8 cellular contexts compared by ENCODE assay signal in the genomic region with DNA sequence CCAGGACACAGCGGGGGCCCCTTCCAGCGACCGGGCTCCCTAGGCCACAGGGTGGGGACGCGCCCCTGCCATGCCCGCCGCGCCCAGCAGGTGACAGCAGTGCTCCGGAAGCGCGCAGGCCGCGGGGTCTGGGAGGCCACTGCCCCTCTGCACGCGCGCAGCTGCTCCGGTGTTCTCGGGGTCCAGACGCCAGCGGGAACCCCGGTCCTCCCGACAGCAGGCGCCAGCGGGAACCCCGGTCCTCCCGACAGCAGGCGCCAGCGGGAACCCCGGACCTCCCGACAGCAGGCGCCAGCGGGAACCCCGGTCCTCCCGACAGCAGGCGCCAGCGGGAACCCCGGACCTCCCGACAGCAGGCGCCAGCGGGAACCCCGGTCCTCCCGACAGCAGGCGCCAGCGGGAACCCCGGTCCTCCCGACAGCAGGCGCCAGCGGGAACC. TPM values are rescaled to one million over a fixed set of nuclear protein-coding genes. Genes with fewer than 3 reads are reported as not detected.
DNase-seq lines count a peak whose midpoint lies in the region; ATAC-seq, FAIRE-seq and TF ChIP-seq lines count a peak whose summit lies in the region.
"Not testable (repeated sequence)": the region's sequence is repeated elsewhere in the genome, so short reads cannot be mapped to it uniquely, and the experiment has no call there.

No MANE protein-coding gene starts in this region.

- not testable (repeated sequence) for H3K27ac Mint-ChIP-seq in CD4-positive, alpha-beta memory T cell; activated T-cell treated with anti-CD3 and anti-CD28 coated beads, Interleukin-2, amount 50 U/mL, for 24 hours

- H3K4me3 Mint-ChIP-seq in CD4-positive, alpha-beta memory T cell = peak overlapping the region in 1 of 8 donors; percentile 34
- H3K4me3 Mint-ChIP-seq in activated T-cell treated with anti-CD3 and anti-CD28 coated beads, Interleukin-2, amount 50 U/mL, for 24 hours = not testable (repeated sequence)

- H3K36me3 Mint-ChIP-seq in CD4-positive, alpha-beta memory T cell; activated T-cell treated with anti-CD3 and anti-CD28 coated beads, Interleukin-2, amount 50 U/mL, for 24 hours (ENCODE audit: low read depth): not testable (repeated sequence)

- not testable (repeated sequence) for H3K27ac ChIP-seq in CD4-positive, alpha-beta memory T cell (ENCODE audit: low read depth, low read length)

- H3K4me1 Mint-ChIP-seq in CD4-positive, alpha-beta memory T cell = peaks cover 2 to 14% (median 10%) of the 10 kb centered on the region in 4 donors
- H3K4me1 Mint-ChIP-seq in activated T-cell treated with anti-CD3 and anti-CD28 coated beads, Interleukin-2, amount 50 U/mL, for 24 hours (ENCODE audit: low read depth) = peaks cover 17% of the 10 kb centered on the region

- not testable (repeated sequence) for H3K9me3 Mint-ChIP-seq in CD4-positive, alpha-beta memory T cell; activated T-cell treated with anti-CD3 and anti-CD28 coated beads, Interleukin-2, amount 50 U/mL, for 24 hours

- POLR2A ChIA-PET in CD4-positive, alpha-beta memory T cell (lab: Charles Lee; ENCODE audit: partially characterized antibody) = interaction anchor here (1.0 to 5.6 kb wide), 6 partner anchors 13 to 67 kb away, joined by 3 to 63 read pairs (median 6); a partner anchor contains a TSS

- CTCF ChIA-PET in CD4-positive, alpha-beta memory T cell (lab: Charles Lee; ENCODE audit: partially characterized antibody) = interaction anchor here (0.8 to 3.4 kb wide), 12 partner anchors 13 to 156 kb away, joined by 3 to 22 read pairs (median 8); a partner anchor contains a TSS

- H3K36me3 ChIP-seq in CD4-positive, alpha-beta memory T cell (ENCODE audit: insufficient read depth, low read length) = not testable (repeated sequence)

- peak in 4 of 5 donors; percentile 47 to 69 (median 60) for DNase-seq in CD4-positive, alpha-beta memory T cell
- peak; percentile 89 for DNase-seq in HTR-8/SVneo (ENCODE audit: insufficient read length, low spot score)
- peak; percentile 89 for DNase-seq in activated T-cell treated with anti-CD3 and anti-CD28 coated beads, Interleukin-2, amount 50 U/mL, for 24 hours
- DNase-seq in epidermal melanocyte (ENCODE audit: insufficient read length, low spot score) = peak; percentile 84
- DNase-seq in medulla oblongata (ENCODE audit: extremely low spot score) = peak; percentile 51
- DNase-seq in stimulated activated CD4-positive, alpha-beta T cell treated with anti-CD3 and anti-CD28 coated beads, TNF-alpha, amount 100 ng/mL, for 24 hours (ENCODE audit: low read depth in 3 of 3) = peak in 2 of 3 experiments; percentile 33 to 57

- not testable (repeated sequence) for H3K27me3 Mint-ChIP-seq in CD4-positive, alpha-beta memory T cell; activated T-cell treated with anti-CD3 and anti-CD28 coated beads, Interleukin-2, amount 50 U/mL, for 24 hours

- intact Hi-C loops in CD4-positive, alpha-beta memory T cell (cut with micrococcal nuclease) = loop anchor here (1.0 kb wide), 3 partner anchors 14 to 156 kb away; a partner anchor contains a TSS

- peaks cover 10% of the 10 kb centered on the region for H3K4me1 ChIP-seq in CD4-positive, alpha-beta memory T cell (ENCODE audit: insufficient read depth, low read length)

- not testable (repeated sequence) for H3K27me3 ChIP-seq in CD4-positive, alpha-beta memory T cell (ENCODE audit: insufficient read depth, low read length)

- peak; percentile 77 for FAIRE-seq in HTR-8/SVneo (lab: Jason Lieb, UNC)

- not testable (repeated sequence) for H3K4me3 ChIP-seq in CD4-positive, alpha-beta memory T cell (ENCODE audit: low read length in 2 of 2)

- not testable (repeated sequence) for H3K9me3 ChIP-seq in CD4-positive, alpha-beta memory T cell (ENCODE audit: control insufficient read depth in 1 of 2, low read length in 2 of 2)

- ATAC-seq in GM19467 (IDR thresholded peaks at IDR 0.05; ENCODE audit: unreplicated experiment) = peak; percentile 58

TF ChIP-seq in PFSK-1, 5 proteins besides CTCF, POLR2A, EP300 and RAD21:
- peak; percentile 88 for TF ChIP-seq FOXP2 (optimal IDR thresholded peaks at IDR 0.05; ENCODE audit: borderline replicate concordance, extremely low read depth, extremely low read length, insufficient read depth)

RNA-seq across cellular contexts. Expression of a gene that starts 32.6 kb away (rescaled TPM):
- 10 to 100 TPM; 47.4 to 51.6 TPM for total RNA-seq in CD4-positive, alpha-beta memory T cell
- polyA plus RNA-seq in CD4-positive, alpha-beta memory T cell = 10 to 100 TPM; 22.0 to 28.7 TPM
- 132 TPM for polyA plus RNA-seq in PFSK-1 (2012; ENCODE audit: insufficient read length, low read depth)

RNA-seq across cellular contexts. Expression of a gene that starts 45.5 kb away (rescaled TPM):
- 1 to 10 TPM; 9.7 to 10.0 TPM for total RNA-seq in CD4-positive, alpha-beta memory T cell
- 1 to 10 TPM; 5.1 to 7.9 TPM for polyA plus RNA-seq in CD4-positive, alpha-beta memory T cell
- polyA plus RNA-seq in PFSK-1 (2012; ENCODE audit: insufficient read length, low read depth) = 8.8 TPM
